8 cellular contexts compared by ENCODE assay signal in the genomic region with DNA sequence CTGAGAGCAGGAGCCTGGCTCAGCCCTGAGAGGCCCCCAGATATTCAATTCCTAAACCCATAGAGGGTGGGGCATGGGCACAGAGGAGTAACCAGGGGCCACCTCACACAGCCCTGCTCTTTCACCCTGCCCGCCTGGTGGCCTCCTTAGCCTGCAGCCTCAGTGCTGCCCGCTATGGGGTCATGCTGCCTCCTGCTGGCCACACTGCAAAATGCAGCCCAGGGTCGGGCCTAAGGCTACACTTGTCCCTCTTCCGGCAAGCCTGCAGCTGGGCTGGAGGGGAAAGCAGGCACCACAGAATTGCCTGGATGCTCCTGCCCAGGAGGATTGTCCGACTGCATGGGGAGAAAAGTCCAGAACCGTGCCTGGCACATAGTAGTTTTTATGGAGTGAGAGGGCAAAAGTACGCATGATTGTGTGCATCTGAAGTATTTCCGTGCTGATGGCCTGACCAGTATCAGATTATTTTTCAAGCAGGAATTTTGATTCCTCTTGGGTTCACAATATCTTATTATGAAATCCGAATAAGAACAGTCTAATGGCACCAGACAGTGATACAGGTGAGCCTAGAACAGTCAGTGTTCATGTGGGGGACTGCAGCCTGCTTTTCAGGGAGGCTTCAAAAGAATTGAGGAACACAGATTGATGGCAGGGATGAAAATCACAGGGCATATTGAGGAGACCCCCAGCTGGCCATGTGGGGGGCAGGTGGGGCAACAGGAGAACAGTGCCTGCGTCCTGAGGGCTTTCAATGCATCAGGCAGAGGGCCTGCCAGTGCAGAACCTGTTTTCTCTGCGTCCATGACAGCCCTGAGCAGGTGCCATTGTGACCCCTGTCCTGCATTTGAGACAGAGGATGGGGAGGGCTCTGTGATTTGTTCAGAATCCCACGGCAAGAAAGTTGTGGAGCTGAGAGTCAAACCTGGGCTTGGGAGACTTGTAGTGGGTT. TPM values are rescaled to one million over a fixed set of nuclear protein-coding genes. Genes with fewer than 3 reads are reported as not detected.
A peak's percentile ranks its signal among the peaks of the same experiment; 100 is the strongest.
DNase-seq lines count a peak whose midpoint lies in the region; TF ChIP-seq lines count a peak whose summit lies in the region.

No MANE protein-coding gene starts in this region.

- no peak overlapping the region for H3K4me3 Mint-ChIP-seq in brain

- TF ChIP-seq CTCF in GM12874 (IDR thresholded peaks at IDR 0.05; ENCODE audit: insufficient read depth, low read depth, low read length) (peak; percentile 90), brain (conservative IDR thresholded peaks at IDR 0.05) (peak; percentile 80 to 93)

- in situ Hi-C loops in ACHN (cut with HindIII; ENCODE audit: low pct_ligation_motif_present, low pct_unique_long_range_greater_than_20kb, low sequenced_read_pairs) = no loop called here

- no peaks in the 10 kb centered on the region for H3K36me3 Mint-ChIP-seq in brain

- peaks cover 30% of the 10 kb centered on the region for H3K4me1 Mint-ChIP-seq in brain

- DNase-seq in ACHN = peak; percentile 74
- DNase-seq in HT1080 (ENCODE audit: low read depth) = peak; percentile 70
- DNase-seq in UCSD-AML1 (lab: John Stamatoyannopoulos, UW; ENCODE audit: unreplicated experiment) = peak; percentile 81
- peak; percentile 93 for DNase-seq in islet precursor cell
- DNase-seq in stimulated activated CD4-positive, alpha-beta T cell treated with anti-CD3 and anti-CD28 coated beads, Interleukin-1b, Interleukin-23, amount 100 ng/mL, for 4 hours (ENCODE audit: low read depth in 2 of 2) = peak; percentile 78 to 79
- DNase-seq in dedifferentiated amniotic fluid mesenchymal stem cell (ENCODE audit: extremely low spot score) = no peak

- peak overlapping the region in 4 of 5 experiments; percentile 31 to 76 (median 53) for H3K27ac Mint-ChIP-seq in brain

- H3K9me3 Mint-ChIP-seq in brain = no peaks in the 10 kb centered on the region

- H3K27me3 Mint-ChIP-seq in brain = no peaks in the 10 kb centered on the region

RNA-seq across cellular contexts. Expression of gene ALPP, which starts 51.2 kb away (rescaled TPM):
- total RNA-seq in HT1080 (2014; rRNA removed; shearing (Covaris generic)) = not detected in 2 replicates
- not detected in 2 replicates for polyA plus RNA-seq in HT1080 (2015; cell fraction: cytosol; rRNA removed)
- not detected in 2 replicates for polyA plus RNA-seq in HT1080 (2015; cell fraction: nucleus; rRNA removed)
- not detected for polyA plus RNA-seq in brain (ENCODE audit: insufficient read depth, low read depth, low replicate concordance)
